Comparison of ENCODE assay signal across 8 cellular contexts in genomic region chrX:51614353-51614752, GRCh38. TPM values are rescaled to one million over a fixed set of nuclear protein-coding genes. Genes with fewer than 3 reads are reported as not detected.
DNase-seq lines count a peak whose midpoint lies in the region; TF ChIP-seq lines count a peak whose summit lies in the region.

No MANE protein-coding gene starts in this region.

- DNase-seq in NOMO-1 treated with DMSO at 0.1 percent for 48 hours (lab: John Stamatoyannopoulos, UW; ENCODE audit: unreplicated experiment) = peak; percentile 28
- DNase-seq in NOMO-1 treated with dmso at 0.1 percent for 144 hours (lab: John Stamatoyannopoulos, UW; ENCODE audit: unreplicated experiment) = no peak
- peak; percentile 2 to 7 for DNase-seq in SW 1271 (lab: John Stamatoyannopoulos, UW)
- peak; percentile 21 for DNase-seq in hepatic stellate cell (ENCODE audit: low spot score)
- DNase-seq in activated CD8-positive, alpha-beta memory T cell treated with anti-CD3 and anti-CD28 coated beads for 24 hours = no peak
- no peak for DNase-seq in lower leg skin (ENCODE audit: low spot score in 2 of 2)
- DNase-seq in hippocampal formation (lab: John Stamatoyannopoulos, UW) = no peak

- H3K4me3 ChIP-seq in HUES64 (ENCODE audit: low read length) (0 out of 2 replicates have a peak overlapping the region, but pooled peaks have one; percentile 27), lower leg skin (ENCODE audit: low read depth, poor library complexity, severe bottlenecking) (no peak overlapping the region)

- no peak overlapping the region for H3K9ac ChIP-seq in HUES64 (ENCODE audit: low read depth, low read length)

- intact Hi-C loops in lower leg skin (cut with DNase I; ENCODE audit: low total_unique reads) = no loop called here

- no peaks in the 10 kb centered on the region for H3K36me3 ChIP-seq in HUES64 (ENCODE audit: insufficient read depth, low read length)

- TF ChIP-seq POLR2A in lower leg skin (IDR thresholded peaks at IDR 0.05) = no peak

- no peaks in the 10 kb centered on the region for H3K4me1 ChIP-seq in HUES64 (ENCODE audit: insufficient read depth, low read length)

- peaks cover 22% of the 10 kb centered on the region for H3K27me3 ChIP-seq in HUES64 (ENCODE audit: insufficient read depth, low read length)

- no peak for TF ChIP-seq CTCF in lower leg skin (IDR thresholded peaks at IDR 0.05)

- no peak overlapping the region for H3K27ac ChIP-seq in HUES64 (ENCODE audit: low read depth, low read length)

- WGBS in HUES64 = 14% methylated on average over 4 of the region's 6 CpGs
- 8 to 9% methylated on average over 6 of the region's 6 CpGs for WGBS in lower leg skin, 2 donors

- no peaks in the 10 kb centered on the region for H3K9me3 ChIP-seq in HUES64 (ENCODE audit: insufficient read depth, low read depth, low read length)

RNA-seq across cellular contexts. Expression of gene CENPVL3, which starts 4.4 kb away (rescaled TPM):
- 5.0 TPM for polyA plus RNA-seq in HUES64 (2013, experiment 1 of 2)
- polyA plus RNA-seq in HUES64 (2013, experiment 2 of 2) = 5.0 TPM
- not detected for total RNA-seq in lower leg skin

Comparison
In these comparisons a context has a peak if more than half of its experiments do, and no peak if none do; other contexts are left out.
1. DNase-seq: peak in NOMO-1 treated with DMSO at 0.1 percent for 48 hours (single experiment), SW 1271 (2 of 2) and hepatic stellate cell (single experiment); none in NOMO-1 treated with dmso at 0.1 percent for 144 hours (single experiment), activated CD8-positive, alpha-beta memory T cell treated with anti-CD3 and anti-CD28 coated beads for 24 hours (single experiment), lower leg skin (0 of 2) and hippocampal formation (0 of 2).